In genomic region chr1:223197923-223198627, GRCh38 we compare ENCODE assay signal across 28 cellular contexts.
"Had no signal": no experiment of that assay in that cellular context is flagged by ENCODE, and none has a peak within 500 bp of the region (broad histone marks: within the 10 kb centered on the region; RNA-seq: fewer than 3 reads in every experiment).

No MANE protein-coding gene starts in this region.

- H3K9me3 ChIP-seq: adrenal gland, heart right ventricle, lower lobe of right lung, right atrium auricular region, thoracic aorta had no signal

- H3K27me3 ChIP-seq: adrenal gland, neural progenitor cell, right atrium auricular region had no signal

- DNase-seq: activated CD4-positive, alpha-beta T cell treated with anti-CD3 and anti-CD28 coated beads for 36 hours; activated CD4-positive, CD25-positive, alpha-beta regulatory T cell; activated CD8-positive, alpha-beta T cell treated with anti-CD3 and anti-CD28 coated beads, Interleukin-2, amount 10 ng/mL, durations not matched to agents 7 days and 5 days; activated gamma-delta T cell treated with Interleukin-2 at 50 U/mL for 16 hours; activated T-cell treated with anti-CD3 and anti-CD28 coated beads, Interleukin-2, amount 50 U/mL, for 1 hour; adrenal gland; aorta; caudate nucleus; cortex of kidney; effector memory CD8-positive, alpha-beta T cell; foreskin fibroblast; heart right ventricle; kidney glomerular epithelial cell; lower lobe of right lung; mesendoderm; natural killer cell; occipital lobe; stimulated activated CD4-positive, alpha-beta T cell treated with anti-CD3 and anti-CD28 coated beads, Interleukin-15, amount 100 ng/mL, for 24 hours; stimulated activated CD4-positive, alpha-beta T cell treated with anti-CD3 and anti-CD28 coated beads, Interleukin-2, amount 100 ng/mL, for 24 hours; stimulated activated naive CD4-positive, alpha-beta T cell had no signal

- H3K4me3 ChIP-seq: adrenal gland, heart right ventricle, lower lobe of right lung, neural progenitor cell, right atrium auricular region, thoracic aorta had no signal

- H3K27ac Mint-ChIP-seq: activated CD4-positive, alpha-beta T cell treated with anti-CD3 and anti-CD28 coated beads for 36 hours; activated CD8-positive, alpha-beta T cell treated with anti-CD3 and anti-CD28 coated beads, Interleukin-2, amount 10 ng/mL, durations not matched to agents 7 days and 5 days; activated naive CD4-positive, alpha-beta T cell treated with anti-CD3 and anti-CD28 coated beads, Interleukin-2, amount 50 U/mL, for 72 hours; brain; effector memory CD8-positive, alpha-beta T cell; natural killer cell; neural progenitor cell had no signal

- H3K9ac ChIP-seq: neural progenitor cell, parathyroid adenoma had no signal

- H3K4me1 ChIP-seq: adrenal gland, heart right ventricle, lower lobe of right lung, parathyroid adenoma had no signal

- H3K79me2 ChIP-seq: parathyroid adenoma had no signal

- H3K27ac ChIP-seq: adrenal gland, heart right ventricle, lower lobe of right lung, neural progenitor cell, parathyroid adenoma, right atrium auricular region, thoracic aorta had no signal

- H3K4me3 Mint-ChIP-seq: activated CD4-positive, alpha-beta T cell treated with anti-CD3 and anti-CD28 coated beads for 36 hours; activated CD8-positive, alpha-beta T cell treated with anti-CD3 and anti-CD28 coated beads, Interleukin-2, amount 10 ng/mL, durations not matched to agents 7 days and 5 days; brain; effector memory CD8-positive, alpha-beta T cell; natural killer cell; neural progenitor cell had no signal

- H3K36me3 Mint-ChIP-seq: brain, natural killer cell, neural progenitor cell had no signal

- H3K4me1 Mint-ChIP-seq: brain, neural progenitor cell had no signal

- H3K4me2 ChIP-seq: neural progenitor cell had no signal

- H2AFZ ChIP-seq: neural progenitor cell, parathyroid adenoma had no signal

- H3K36me3 ChIP-seq: adrenal gland, heart right ventricle, lower lobe of right lung, neural progenitor cell, right atrium auricular region, thoracic aorta had no signal

- H3K9me3 Mint-ChIP-seq: activated naive CD4-positive, alpha-beta T cell treated with anti-CD3 and anti-CD28 coated beads, Interleukin-2, amount 50 U/mL, for 72 hours; effector memory CD8-positive, alpha-beta T cell; natural killer cell; neural progenitor cell had no signal

- ATAC-seq: activated CD4-positive, alpha-beta T cell treated with anti-CD3 and anti-CD28 coated beads for 36 hours; activated CD8-positive, alpha-beta T cell treated with anti-CD3 and anti-CD28 coated beads, Interleukin-2, amount 10 ng/mL, durations not matched to agents 7 days and 5 days; activated naive CD4-positive, alpha-beta T cell treated with anti-CD3 and anti-CD28 coated beads, Interleukin-2, amount 50 U/mL, for 72 hours; effector memory CD8-positive, alpha-beta T cell; esophagus mucosa; heart right ventricle; left lobe of liver; natural killer cell had no signal
